ENCODE assay signal across 8 cellular contexts in genomic region chr5:43066231-43066798, GRCh38. TPM values are rescaled to one million over a fixed set of nuclear protein-coding genes. Genes with fewer than 3 reads are reported as not detected.
A peak's percentile ranks its signal among the peaks of the same experiment; 100 is the strongest.
DNase-seq lines count a peak whose midpoint lies in the region; ATAC-seq and TF ChIP-seq lines count a peak whose summit lies in the region.

No MANE protein-coding gene starts in this region.

- peak overlapping the region; percentile 97 for H3K4me3 Mint-ChIP-seq in progenitor cell of endocrine pancreas (ENCODE audit: low read depth)

- H3K27me3 Mint-ChIP-seq in progenitor cell of endocrine pancreas = no peaks in the 10 kb centered on the region

- H3K9me3 ChIP-seq in SK-N-MC (ENCODE audit: low read depth, low read length) (no peaks in the 10 kb centered on the region), adipocyte (ENCODE audit: control insufficient read depth, low read length) (no peaks in the 10 kb centered on the region), upper lobe of left lung (no peaks in the 10 kb centered on the region)

- peak in 1 of 4 donors; percentile 51 for TF ChIP-seq POLR2A in upper lobe of left lung (IDR thresholded peaks at IDR 0.05)

- H3K27ac ChIP-seq in SK-N-MC (peak overlapping the region; percentile 97), upper lobe of left lung (peak overlapping the region; percentile 98 to 100 (median 100))

- H3K4me3 ChIP-seq in SK-N-MC = peak overlapping the region; percentile 99
- peak overlapping the region; percentile 84 for H3K4me3 ChIP-seq in adipocyte (ENCODE audit: low read length)
- H3K4me3 ChIP-seq in upper lobe of left lung = peak overlapping the region; percentile 69 to 86 (median 74)

- peak; percentile 88 for DNase-seq in DMS 273 (lab: John Stamatoyannopoulos, UW; ENCODE audit: unreplicated experiment)
- peak; percentile 73 for DNase-seq in LHCN-M2 (ENCODE audit: low read depth)
- no peak for DNase-seq in SK-N-MC (ENCODE audit: low read depth, low spot score)
- DNase-seq in adipocyte (ENCODE audit: low read depth) = peak; percentile 81
- DNase-seq in left cardiac atrium = peak; percentile 80
- peak; percentile 43 for DNase-seq in progenitor cell of endocrine pancreas (ENCODE audit: low spot score, unreplicated experiment)
- peak; percentile 81 to 95 for DNase-seq in upper lobe of left lung

- 0% methylated on average over 43 to 50 of the region's 57 CpGs for WGBS in upper lobe of left lung, 2 donors

- intact Hi-C loops in left cardiac atrium (cut with DNase I) = loop anchor here in 1 of 2 donors (5.0 kb wide), 1 partner anchor 41 kb away; no protein-coding TSS in a partner anchor

- no peak for TF ChIP-seq EP300 in upper lobe of left lung (IDR thresholded peaks at IDR 0.05)

- H3K27ac Mint-ChIP-seq in progenitor cell of endocrine pancreas = peak overlapping the region; percentile 99

- ATAC-seq in GM21529 (IDR thresholded peaks at IDR 0.05; ENCODE audit: unreplicated experiment) (peak; percentile 27), left cardiac atrium (peak; percentile 61 to 69), upper lobe of left lung (ENCODE audit: low FRiP score in 2 of 2) (peak; percentile 62 to 70)

- peaks cover 22% of the 10 kb centered on the region for H3K4me1 Mint-ChIP-seq in progenitor cell of endocrine pancreas (ENCODE audit: low read depth)

- H3K9ac ChIP-seq in SK-N-MC (ENCODE audit: insufficient read length) = peak overlapping the region; percentile 92
- H3K9ac ChIP-seq in adipocyte (ENCODE audit: low read length) = peak overlapping the region; percentile 98

- peaks cover 8% of the 10 kb centered on the region for H3K36me3 Mint-ChIP-seq in progenitor cell of endocrine pancreas (ENCODE audit: insufficient read depth)

- no peaks in the 10 kb centered on the region for H3K27me3 ChIP-seq in adipocyte (replicated peaks; ENCODE audit: control insufficient read depth, insufficient read depth, low read length)
- H3K27me3 ChIP-seq in upper lobe of left lung = no peaks in the 10 kb centered on the region

- TF ChIP-seq CTCF in progenitor cell of endocrine pancreas (IDR thresholded peaks at IDR 0.05; ENCODE audit: unreplicated experiment) = peak; percentile 4
- TF ChIP-seq CTCF in upper lobe of left lung (IDR thresholded peaks at IDR 0.05) = no peak

- H3K36me3 ChIP-seq in SK-N-MC (ENCODE audit: insufficient read depth, low read length) (peaks cover 9% of the 10 kb centered on the region; the same call in 1 of the 2 replicates), adipocyte (ENCODE audit: control insufficient read depth, insufficient read depth, low read length, severe bottlenecking) (peaks cover 9% of the 10 kb centered on the region), upper lobe of left lung (peaks cover 4 to 14% (median 8%) of the 10 kb centered on the region in 4 donors)

- H3K4me1 ChIP-seq in adipocyte (ENCODE audit: control insufficient read depth, insufficient read depth, low read length) (peaks cover 35% of the 10 kb centered on the region), upper lobe of left lung (peaks cover 26 to 48% (median 37%) of the 10 kb centered on the region in 4 donors)

- H3K9me3 Mint-ChIP-seq in progenitor cell of endocrine pancreas (ENCODE audit: low read depth) = no peaks in the 10 kb centered on the region

RNA-seq across cellular contexts. Expression of gene ANXA2R, which starts 26.2 kb away (rescaled TPM):
- 1.7 and 2.6 TPM in 2 replicates for total RNA-seq in LHCN-M2 (2014; rRNA removed)
- polyA plus RNA-seq in LHCN-M2 (2012) = 1.5 TPM
- total RNA-seq in left cardiac atrium = 1 to 10 TPM; 1.6 to 1.9 TPM
- 0.87 and 0.93 TPM in 2 replicates for total RNA-seq in progenitor cell of endocrine pancreas
- 10 to 100 TPM in 1 of 6 donors, 1 to 10 TPM in 5; 2.0 to 25.1 (median 4.3) TPM for total RNA-seq in upper lobe of left lung

RNA-seq across cellular contexts. Expression of gene ZNF131, which starts 54.4 kb away (rescaled TPM):
- total RNA-seq in LHCN-M2 (2014; rRNA removed) (34.5 and 40.5 TPM in 2 replicates), left cardiac atrium (10 to 100 TPM; 13.8 to 20.0 TPM), progenitor cell of endocrine pancreas (46.9 and 54.7 TPM in 2 replicates), upper lobe of left lung (10 to 100 TPM; 19.4 to 70.2 (median 27.1) TPM)
- polyA plus RNA-seq in LHCN-M2 (2012) = 17.1 TPM
